ENCODE assay signal across 26 cellular contexts in the genomic region with DNA sequence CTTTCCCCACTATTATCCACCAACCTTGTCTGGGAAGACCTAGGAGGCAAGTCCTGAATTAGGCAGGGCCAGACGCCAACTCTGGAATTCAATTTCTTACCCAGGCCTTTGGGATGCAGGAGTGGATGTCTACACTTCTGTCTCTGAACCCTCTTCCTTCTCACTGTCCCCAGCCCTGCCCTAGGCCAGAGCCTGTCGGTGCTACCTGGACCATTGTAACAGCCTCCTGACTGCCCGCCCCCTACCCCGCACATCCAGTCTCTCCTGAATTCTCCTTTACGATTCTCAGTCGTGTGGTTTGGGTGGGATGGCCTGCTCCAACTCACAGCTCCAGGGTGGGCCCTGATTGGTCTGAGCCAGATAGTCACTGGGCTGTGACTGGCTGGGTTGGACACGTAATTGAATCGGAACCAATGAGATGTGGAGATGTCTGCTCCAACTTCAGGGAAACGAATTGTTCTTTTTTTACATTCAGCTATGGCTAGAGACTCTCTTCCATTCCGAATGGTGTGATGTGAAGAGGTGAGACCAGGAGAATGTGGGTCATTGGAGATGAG.
"Had no signal": no experiment of that assay in that cellular context is flagged by ENCODE, and none has a peak within 500 bp of the region (broad histone marks: within the 10 kb centered on the region; RNA-seq: fewer than 3 reads in every experiment).

No MANE protein-coding gene starts in this region.

- ATAC-seq: body of pancreas; effector memory CD8-positive, alpha-beta T cell; gastroesophageal sphincter; naive thymus-derived CD4-positive, alpha-beta T cell; pancreas had no signal

- H3K79me2 ChIP-seq: hepatocyte had no signal

- H3K4me1 ChIP-seq: adrenal gland, body of pancreas, colonic mucosa, gastroesophageal sphincter, pancreas, prostate gland had no signal

- FAIRE-seq: endothelial cell of umbilical vein, keratinocyte, pancreas had no signal

- H2AFZ ChIP-seq: hepatocyte had no signal

- H3K27me3 ChIP-seq: adrenal gland, body of pancreas, cardiac muscle cell, colonic mucosa, hepatocyte, pancreas had no signal

- H3K4me3 ChIP-seq: adrenal gland, body of pancreas, cardiac muscle cell, colonic mucosa, gastroesophageal sphincter, hepatocyte, pancreas, prostate gland, thoracic aorta had no signal

- H3K36me3 ChIP-seq: adrenal gland, cardiac muscle cell, colonic mucosa, gastroesophageal sphincter, pancreas, prostate gland, thoracic aorta, WERI-Rb-1 had no signal

- H3K27ac ChIP-seq: adrenal gland, body of pancreas, cardiac muscle cell, colonic mucosa, gastroesophageal sphincter, hepatocyte, pancreas, prostate gland, thoracic aorta, WERI-Rb-1 had no signal

- H3K4me2 ChIP-seq: hepatocyte had no signal

- DNase-seq: activated CD4-positive, alpha-beta memory T cell treated with anti-CD3 and anti-CD28 coated beads, Interleukin-2, amount 10 ng/mL, durations not matched to agents 7 days and 5 days; activated CD4-positive, alpha-beta T cell treated with anti-CD3 and anti-CD28 coated beads, Interleukin-2, amount 10 ng/mL, durations not matched to agents 7 days and 5 days; activated CD4-positive, CD25-positive, alpha-beta regulatory T cell treated with anti-CD3 and anti-CD28 coated beads, Interleukin-2, amount 50 U/mL, for 72 hours; activated naive CD4-positive, alpha-beta T cell treated with Interleukin-2 at 50 U/mL for 16 hours; activated naive CD8-positive, alpha-beta T cell treated with anti-CD3 and anti-CD28 coated beads for 36 hours; activated T-cell treated with anti-CD3 and anti-CD28 coated beads, Interleukin-2, amount 50 U/mL, for 48 hours; adrenal gland; aorta; body of pancreas; cerebellar nuclear complex; colonic mucosa; effector memory CD8-positive, alpha-beta T cell; midbrain; naive thymus-derived CD4-positive, alpha-beta T cell; retina; stimulated activated naive CD4-positive, alpha-beta T cell; T-helper 9 cell; WERI-Rb-1 had no signal

- H3K9me3 ChIP-seq: adrenal gland, colonic mucosa, gastroesophageal sphincter, pancreas, prostate gland, thoracic aorta had no signal
